Comparison of ENCODE assay signal across 8 cellular contexts in genomic region chr4:112281999-112282398, GRCh38. TPM values are rescaled to one million over a fixed set of nuclear protein-coding genes. Genes with fewer than 3 reads are reported as not detected.
DNase-seq lines count a peak whose midpoint lies in the region; ATAC-seq and TF ChIP-seq lines count a peak whose summit lies in the region.
"Not testable (repeated sequence)": the region's sequence is repeated elsewhere in the genome, so short reads cannot be mapped to it uniquely, and the experiment has no call there.

No MANE protein-coding gene starts in this region.

- H3K4me1 ChIP-seq in BLaER1 treated with 17β-estradiol and CSF1 and Interleukin-3, amounts not matched to agents 10 nM and 100 nM: peaks cover 52 to 82% (median 66%) of the 10 kb centered on the region in 10 experiments
- H3K4me1 ChIP-seq in DOHH2 (ENCODE audit: control insufficient read depth, low read length) (peaks cover 77% of the 10 kb centered on the region), OCI-LY1 (ENCODE audit: insufficient read depth, low read length, severe bottlenecking) (peaks cover 67% of the 10 kb centered on the region)
- H3K4me1 ChIP-seq in HEK293 (ENCODE audit: control insufficient read depth, insufficient read depth, low read length): not testable (repeated sequence)

- H3K36me3 ChIP-seq in BLaER1 treated with 17β-estradiol and CSF1 and Interleukin-3, amounts not matched to agents 10 nM and 100 nM: peaks cover 15 to 44% (median 34%) of the 10 kb centered on the region in 11 experiments
- H3K36me3 ChIP-seq in DOHH2 (ENCODE audit: control insufficient read depth, low read length) (peaks cover 89% of the 10 kb centered on the region), HEK293 (ENCODE audit: control insufficient read depth in 2 of 2, insufficient read depth in 1 of 2, low read length in 2 of 2) (peaks cover 0 to 13% of the 10 kb centered on the region in 2 experiments; a peak in 1 of 3 replicates), OCI-LY1 (ENCODE audit: insufficient read depth, low read length) (peaks cover 58% of the 10 kb centered on the region)

- H3K27ac Mint-ChIP-seq in activated CD4-positive, alpha-beta memory T cell treated with anti-CD3 and anti-CD28 coated beads for 36 hours: peak overlapping the region; percentile 10
- H3K27ac Mint-ChIP-seq in activated naive CD8-positive, alpha-beta T cell treated with anti-CD3 and anti-CD28 coated beads for 36 hours; stimulated activated effector memory CD8-positive, alpha-beta T cell treated with anti-CD3 and anti-CD28 coated beads, Interleukin-12 subunit alpha, Interleukin-12 subunit beta, amount 100 ng/mL, for 72 hours: not testable (repeated sequence)
- H3K27ac Mint-ChIP-seq in memory B cell: peak overlapping the region; percentile 87

- not testable (repeated sequence) for TF ChIP-seq CTCF in DOHH2 (IDR thresholded peaks at IDR 0.05; ENCODE audit: low read depth, low read length, poor library complexity, severe bottlenecking); HEK293 (tag by site-specific recombination; IDR thresholded peaks at IDR 0.05); OCI-LY1 (IDR thresholded peaks at IDR 0.05; ENCODE audit: low read length)

- H3K4me3 Mint-ChIP-seq in activated CD4-positive, alpha-beta memory T cell treated with anti-CD3 and anti-CD28 coated beads for 36 hours: peak overlapping the region; percentile 65
- H3K4me3 Mint-ChIP-seq in activated naive CD8-positive, alpha-beta T cell treated with anti-CD3 and anti-CD28 coated beads for 36 hours: peak overlapping the region; percentile 13
- not testable (repeated sequence) for H3K4me3 Mint-ChIP-seq in memory B cell
- H3K4me3 Mint-ChIP-seq in stimulated activated effector memory CD8-positive, alpha-beta T cell treated with anti-CD3 and anti-CD28 coated beads, Interleukin-12 subunit alpha, Interleukin-12 subunit beta, amount 100 ng/mL, for 72 hours: peak overlapping the region; percentile 89

- intact Hi-C loops in activated CD4-positive, alpha-beta memory T cell treated with anti-CD3 and anti-CD28 coated beads for 36 hours (cut with micrococcal nuclease): loop anchor here (10.0 kb wide), 1 partner anchor 1483 kb away; the partner anchor contains the start of gene CAMK2D

- CTCF ChIA-PET in HEK293 (lab: Yijun Ruan, JAX): not testable (repeated sequence)
- CTCF ChIA-PET in activated CD4-positive, alpha-beta memory T cell treated with anti-CD3 and anti-CD28 coated beads for 36 hours (lab: Charles Lee): interaction anchor here (1.6 kb wide), 1 partner anchor 48 kb away, joined by 4 read pairs; no protein-coding TSS in a partner anchor

- H4K20me1 ChIP-seq in BLaER1 treated with 17β-estradiol and CSF1 and Interleukin-3, amounts not matched to agents 10 nM and 100 nM: peaks cover 0 to 72% (median 9%) of the 10 kb centered on the region in 11 experiments; a peak in 11 of 22 replicates
- H4K20me1 ChIP-seq in DOHH2 (ENCODE audit: control insufficient read depth, insufficient read depth, low read depth, low read length): peaks cover 24% of the 10 kb centered on the region
- not testable (repeated sequence) for H4K20me1 ChIP-seq in OCI-LY1 (ENCODE audit: insufficient read depth, low read length)

- not testable (repeated sequence) for H2AFZ ChIP-seq in OCI-LY1 (ENCODE audit: low read length)

- H3K9me3 Mint-ChIP-seq in activated CD4-positive, alpha-beta memory T cell treated with anti-CD3 and anti-CD28 coated beads for 36 hours; memory B cell; stimulated activated effector memory CD8-positive, alpha-beta T cell treated with anti-CD3 and anti-CD28 coated beads, Interleukin-12 subunit alpha, Interleukin-12 subunit beta, amount 100 ng/mL, for 72 hours: not testable (repeated sequence)
- H3K9me3 Mint-ChIP-seq in activated naive CD8-positive, alpha-beta T cell treated with anti-CD3 and anti-CD28 coated beads for 36 hours: peaks cover 18% of the 10 kb centered on the region

- H3K79me2 ChIP-seq in DOHH2 (ENCODE audit: control insufficient read depth, low read length) (peaks cover 99% of the 10 kb centered on the region), OCI-LY1 (ENCODE audit: insufficient read depth, low read length) (peaks cover 82% of the 10 kb centered on the region)

- H3K27me3 ChIP-seq in BLaER1 treated with 17β-estradiol and CSF1 and Interleukin-3, amounts not matched to agents 10 nM and 100 nM; DOHH2 (ENCODE audit: control insufficient read depth, low read length); OCI-LY1 (ENCODE audit: insufficient read depth, low read length): not testable (repeated sequence)

- not testable (repeated sequence) for H3K27me3 Mint-ChIP-seq in activated CD4-positive, alpha-beta memory T cell treated with anti-CD3 and anti-CD28 coated beads for 36 hours; activated naive CD8-positive, alpha-beta T cell treated with anti-CD3 and anti-CD28 coated beads for 36 hours; memory B cell

- H3K27ac ChIP-seq in BLaER1 treated with 17β-estradiol and CSF1 and Interleukin-3, amounts not matched to agents 10 nM and 100 nM: peak overlapping the region in 9 of 11 experiments; percentile 83 to 93 (median 89); a peak in 11 of 22 replicates
- peak overlapping the region; percentile 100 for H3K27ac ChIP-seq in DOHH2 (ENCODE audit: low read depth, low read length)
- H3K27ac ChIP-seq in HEK293 (ENCODE audit: extremely low read depth, low read depth, low read length): not testable (repeated sequence)
- H3K27ac ChIP-seq in OCI-LY1 (ENCODE audit: low read depth, low read length, poor library complexity, severe bottlenecking): peak overlapping the region; percentile 99

- H3K9ac ChIP-seq in BLaER1 treated with 17β-estradiol and CSF1 and Interleukin-3, amounts not matched to agents 10 nM and 100 nM; OCI-LY1 (ENCODE audit: low read length): not testable (repeated sequence)

- peaks cover 58% of the 10 kb centered on the region for H3K36me3 Mint-ChIP-seq in activated CD4-positive, alpha-beta memory T cell treated with anti-CD3 and anti-CD28 coated beads for 36 hours
- H3K36me3 Mint-ChIP-seq in activated naive CD8-positive, alpha-beta T cell treated with anti-CD3 and anti-CD28 coated beads for 36 hours: peaks cover 71% of the 10 kb centered on the region
- H3K36me3 Mint-ChIP-seq in memory B cell: peaks cover 19% of the 10 kb centered on the region
- H3K36me3 Mint-ChIP-seq in stimulated activated effector memory CD8-positive, alpha-beta T cell treated with anti-CD3 and anti-CD28 coated beads, Interleukin-12 subunit alpha, Interleukin-12 subunit beta, amount 100 ng/mL, for 72 hours: peaks cover 91% of the 10 kb centered on the region

- not testable (repeated sequence) for DNase-seq in activated CD4-positive, alpha-beta memory T cell treated with anti-CD3 and anti-CD28 coated beads for 36 hours; activated naive CD8-positive, alpha-beta T cell treated with anti-CD3 and anti-CD28 coated beads for 36 hours; memory B cell (ENCODE audit: low spot score in 2 of 2); stimulated activated effector memory CD8-positive, alpha-beta T cell treated with anti-CD3 and anti-CD28 coated beads, Interleukin-12 subunit alpha, Interleukin-12 subunit beta, amount 100 ng/mL, for 72 hours (ENCODE audit: low spot score in 2 of 2)

- H3F3A ChIP-seq in DOHH2 (ENCODE audit: control insufficient read depth, insufficient read depth): peaks cover 44% of the 10 kb centered on the region
- H3F3A ChIP-seq in OCI-LY1 (ENCODE audit: insufficient read depth, low read length): not testable (repeated sequence)

- H3K4me1 Mint-ChIP-seq in activated CD4-positive, alpha-beta memory T cell treated with anti-CD3 and anti-CD28 coated beads for 36 hours (ENCODE audit: low read depth): peaks cover 67% of the 10 kb centered on the region
- peaks cover 68% of the 10 kb centered on the region for H3K4me1 Mint-ChIP-seq in activated naive CD8-positive, alpha-beta T cell treated with anti-CD3 and anti-CD28 coated beads for 36 hours
- peaks cover 45% of the 10 kb centered on the region for H3K4me1 Mint-ChIP-seq in memory B cell
- H3K4me1 Mint-ChIP-seq in stimulated activated effector memory CD8-positive, alpha-beta T cell treated with anti-CD3 and anti-CD28 coated beads, Interleukin-12 subunit alpha, Interleukin-12 subunit beta, amount 100 ng/mL, for 72 hours: peaks cover 75% of the 10 kb centered on the region

- H3K9me3 ChIP-seq in BLaER1 treated with 17β-estradiol and CSF1 and Interleukin-3, amounts not matched to agents 10 nM and 100 nM (replicated peaks in 1 of 11): peaks cover 7 to 26% (median 21%) of the 10 kb centered on the region in 11 experiments; a peak in 20 of 22 replicates
- peaks cover 28% of the 10 kb centered on the region for H3K9me3 ChIP-seq in DOHH2 (ENCODE audit: control insufficient read depth, insufficient read depth, low read length)
- not testable (repeated sequence) for H3K9me3 ChIP-seq in HEK293 (ENCODE audit: control insufficient read depth, insufficient read depth, low read depth, low read length); OCI-LY1 (ENCODE audit: low read length)

- POLR2A ChIA-PET in HEK293 (lab: Yijun Ruan, JAX); activated CD4-positive, alpha-beta memory T cell treated with anti-CD3 and anti-CD28 coated beads for 36 hours (lab: Charles Lee): not testable (repeated sequence)

- H3K4me3 ChIP-seq in BLaER1 treated with 17β-estradiol and CSF1 and Interleukin-3, amounts not matched to agents 10 nM and 100 nM: peak overlapping the region in 8 of 10 experiments; percentile 12 to 88 (median 83); a peak in 11 of 20 replicates
- H3K4me3 ChIP-seq in DOHH2 (ENCODE audit: low read length) (peak overlapping the region; percentile 100), OCI-LY1 (ENCODE audit: low read depth, low read length, poor library complexity, severe bottlenecking) (peak overlapping the region; percentile 5)
- not testable (repeated sequence) for H3K4me3 ChIP-seq in HEK293 (ENCODE audit: low read depth, low read length)

- peak overlapping the region; percentile 79 to 95 (median 91); a peak in 21 of 22 replicates for H3K4me2 ChIP-seq in BLaER1 treated with 17β-estradiol and CSF1 and Interleukin-3, amounts not matched to agents 10 nM and 100 nM
- peak overlapping the region; percentile 87 for H3K4me2 ChIP-seq in DOHH2 (ENCODE audit: low read length)
- peak overlapping the region; percentile 76; the same call in 1 of the 2 replicates for H3K4me2 ChIP-seq in OCI-LY1 (ENCODE audit: low read length)

- ATAC-seq in memory B cell (ENCODE audit: low read depth); stimulated activated effector memory CD8-positive, alpha-beta T cell treated with anti-CD3 and anti-CD28 coated beads, Interleukin-12 subunit alpha, Interleukin-12 subunit beta, amount 100 ng/mL, for 72 hours: not testable (repeated sequence)

- H3K9me2 ChIP-seq in DOHH2 (replicated peaks; ENCODE audit: control insufficient read depth, low read length); OCI-LY1 (ENCODE audit: low read depth, low read length): not testable (repeated sequence)

RNA-seq across cellular contexts. Expression of gene TIFA, which starts 3.7 kb away (rescaled TPM):
- 10 to 100 TPM; 55.8 to 56.6 TPM for total RNA-seq in activated CD4-positive, alpha-beta memory T cell treated with anti-CD3 and anti-CD28 coated beads for 36 hours
- total RNA-seq in activated naive CD8-positive, alpha-beta T cell treated with anti-CD3 and anti-CD28 coated beads for 36 hours: 10 to 100 TPM; 45.6 to 49.2 TPM

RNA-seq across cellular contexts. Expression of gene ALPK1, which starts 15.2 kb away (rescaled TPM):
- total RNA-seq in activated CD4-positive, alpha-beta memory T cell treated with anti-CD3 and anti-CD28 coated beads for 36 hours: 10 to 100 TPM; 21.5 to 22.9 TPM
- total RNA-seq in activated naive CD8-positive, alpha-beta T cell treated with anti-CD3 and anti-CD28 coated beads for 36 hours: 10 to 100 TPM; 14.0 to 14.7 TPM

RNA-seq across cellular contexts. Expression of gene AP1AR, which starts 50.4 kb away (rescaled TPM):
- 10 to 100 TPM; 15.4 to 19.1 TPM for total RNA-seq in activated CD4-positive, alpha-beta memory T cell treated with anti-CD3 and anti-CD28 coated beads for 36 hours
- 10 to 100 TPM; 19.1 to 22.4 TPM for total RNA-seq in activated naive CD8-positive, alpha-beta T cell treated with anti-CD3 and anti-CD28 coated beads for 36 hours
